ENCODE assay signal across 26 cellular contexts in the genomic region with DNA sequence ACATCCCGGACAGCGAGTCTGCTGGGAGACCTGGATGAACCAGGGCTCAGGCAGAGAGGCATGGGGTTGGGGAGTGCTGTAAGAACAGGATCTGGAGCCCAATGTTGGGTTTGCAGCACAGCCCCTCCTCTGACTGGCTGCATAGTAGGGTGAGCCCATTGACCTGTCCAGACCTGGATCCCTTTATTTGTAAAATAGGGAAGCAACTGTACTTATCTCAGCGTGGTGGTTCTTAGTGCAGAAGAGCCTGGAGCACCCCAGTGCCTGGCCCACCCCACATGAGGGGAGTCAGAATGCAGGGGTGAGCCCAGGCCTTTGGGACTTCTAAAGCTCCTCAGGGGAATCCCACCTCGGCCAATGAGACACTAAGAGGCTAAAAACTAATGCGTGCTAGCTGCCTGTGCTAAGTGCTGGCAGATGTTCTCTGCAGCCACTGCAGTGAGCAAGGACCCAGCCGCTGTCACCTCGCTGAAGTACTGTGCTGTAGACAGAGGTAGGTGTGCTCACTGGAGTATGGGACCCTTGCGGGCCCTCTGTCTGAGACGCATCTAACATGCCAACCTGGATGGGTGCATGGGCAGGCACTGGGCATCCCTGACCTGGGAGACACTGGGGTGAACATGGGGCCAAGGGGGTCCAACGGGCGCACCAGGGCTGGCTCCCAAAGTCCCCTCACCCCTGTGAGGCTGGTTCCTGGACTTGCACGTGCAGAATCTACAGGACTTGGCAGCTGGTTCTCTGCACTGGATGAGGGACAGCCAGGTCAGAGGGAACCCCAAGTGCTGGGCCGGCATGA.
"Had no signal": no experiment of that assay in that cellular context is flagged by ENCODE, and none has a peak within 500 bp of the region (broad histone marks: within the 10 kb centered on the region; RNA-seq: fewer than 3 reads in every experiment).

No MANE protein-coding gene starts in this region.

- H3K4me2 ChIP-seq: smooth muscle cell had no signal

- H3K36me3 ChIP-seq: breast epithelium, gastrocnemius medialis, left ventricle myocardium inferior, pancreas, prostate gland, right atrium auricular region, uterus, WERI-Rb-1 had no signal

- H3K4me3 ChIP-seq: breast epithelium, gastrocnemius medialis, left ventricle myocardium inferior, pancreas, prostate gland, right atrium auricular region, smooth muscle cell, tibial nerve, uterus had no signal

- H3K27me3 ChIP-seq: breast epithelium, gastrocnemius medialis, pancreas, right atrium auricular region, tibial nerve, uterus had no signal

- ATAC-seq: activated CD4-positive, CD25-positive, alpha-beta regulatory T cell treated with anti-CD3 and anti-CD28 coated beads, Interleukin-2, amount 50 U/mL, for 24 hours; pancreas; stimulated activated naive B cell treated with anti-CD40 and anti-IgM and Interleukin-4, amounts not matched to agents 10 μg/mL and 1 μg/mL and 100 μg/mL, for 72 hours; T-helper 17 cell had no signal

- H3K27ac ChIP-seq: breast epithelium, epithelial cell of prostate, gastrocnemius medialis, left ventricle myocardium inferior, pancreas, prostate gland, right atrium auricular region, tibial nerve, uterus, WERI-Rb-1 had no signal

- H3K4me1 ChIP-seq: breast epithelium, left ventricle myocardium inferior, pancreas, prostate gland, right atrium auricular region, uterus had no signal

- DNase-seq: activated CD4-positive, alpha-beta memory T cell treated with anti-CD3 and anti-CD28 coated beads, Interleukin-2, amount 10 ng/mL, durations not matched to agents 7 days and 5 days; activated CD4-positive, alpha-beta T cell treated with anti-CD3 and anti-CD28 coated beads, Interleukin-2, amount 10 ng/mL, durations not matched to agents 7 days and 5 days; activated gamma-delta T cell treated with Interleukin-2 at 50 U/mL for 16 hours; activated naive CD4-positive, alpha-beta T cell treated with anti-CD3 and anti-CD28 coated beads, Interleukin-2, amount 50 U/mL, for 16 hours; activated T-cell treated with anti-CD3 and anti-CD28 coated beads, Interleukin-2, amount 50 U/mL, for 24 hours; central memory CD4-positive, alpha-beta T cell; effector CD4-positive, alpha-beta T cell; gastrocnemius medialis; glutamatergic neuron; islet precursor cell; left ventricle myocardium inferior; nephron progenitor cell; stimulated activated CD4-positive, alpha-beta T cell treated with anti-CD3 and anti-CD28 coated beads, Interleukin-2, amount 100 ng/mL, for 24 hours; stimulated activated naive B cell treated with anti-CD40 and anti-IgM and Interleukin-4, amounts not matched to agents 10 μg/mL and 1 μg/mL and 100 μg/mL, for 72 hours; T-helper 17 cell; T1000; uterus; WERI-Rb-1 had no signal

- H3K9me3 ChIP-seq: breast epithelium, gastrocnemius medialis, left ventricle myocardium inferior, pancreas, prostate gland, right atrium auricular region, uterus had no signal
